1 cellular context compared by ENCODE assay signal in the genomic region with DNA sequence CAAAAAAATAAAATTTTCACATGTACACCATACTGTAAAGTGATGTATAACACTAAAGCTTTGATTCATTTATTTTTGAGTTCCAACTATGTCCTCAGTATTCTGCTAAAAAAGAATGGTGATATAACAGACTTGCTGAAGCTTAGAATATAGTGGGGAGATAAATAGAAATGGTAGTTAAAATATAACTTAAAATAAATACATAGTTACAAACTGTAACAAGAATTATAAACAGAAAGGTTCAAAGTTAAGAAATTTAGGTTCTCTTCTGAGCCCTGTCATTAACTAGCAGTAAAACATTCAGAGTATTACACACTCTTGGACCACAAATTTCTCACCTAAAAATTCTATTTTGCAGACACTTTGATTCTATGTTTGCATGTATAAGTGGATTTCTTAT.
TF ChIP-seq lines count a peak whose summit lies in the region.

No MANE protein-coding gene starts in this region.

TF ChIP-seq in liver, 16 proteins besides CTCF, POLR2A, EP300 and RAD21 (continued from another document):
- TF ChIP-seq, protein P1, sequence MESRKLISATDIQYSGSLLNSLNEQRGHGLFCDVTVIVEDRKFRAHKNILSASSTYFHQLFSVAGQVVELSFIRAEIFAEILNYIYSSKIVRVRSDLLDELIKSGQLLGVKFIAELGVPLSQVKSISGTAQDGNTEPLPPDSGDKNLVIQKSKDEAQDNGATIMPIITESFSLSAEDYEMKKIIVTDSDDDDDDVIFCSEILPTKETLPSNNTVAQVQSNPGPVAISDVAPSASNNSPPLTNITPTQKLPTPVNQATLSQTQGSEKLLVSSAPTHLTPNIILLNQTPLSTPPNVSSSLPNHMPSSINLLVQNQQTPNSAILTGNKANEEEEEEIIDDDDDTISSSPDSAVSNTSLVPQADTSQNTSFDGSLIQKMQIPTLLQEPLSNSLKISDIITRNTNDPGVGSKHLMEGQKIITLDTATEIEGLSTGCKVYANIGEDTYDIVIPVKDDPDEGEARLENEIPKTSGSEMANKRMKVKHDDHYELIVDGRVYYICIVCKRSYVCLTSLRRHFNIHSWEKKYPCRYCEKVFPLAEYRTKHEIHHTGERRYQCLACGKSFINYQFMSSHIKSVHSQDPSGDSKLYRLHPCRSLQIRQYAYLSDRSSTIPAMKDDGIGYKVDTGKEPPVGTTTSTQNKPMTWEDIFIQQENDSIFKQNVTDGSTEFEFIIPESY (IDR thresholded peaks at IDR 0.05), result no peak
